ENCODE assay signal across 1 cellular context in the genomic region with DNA sequence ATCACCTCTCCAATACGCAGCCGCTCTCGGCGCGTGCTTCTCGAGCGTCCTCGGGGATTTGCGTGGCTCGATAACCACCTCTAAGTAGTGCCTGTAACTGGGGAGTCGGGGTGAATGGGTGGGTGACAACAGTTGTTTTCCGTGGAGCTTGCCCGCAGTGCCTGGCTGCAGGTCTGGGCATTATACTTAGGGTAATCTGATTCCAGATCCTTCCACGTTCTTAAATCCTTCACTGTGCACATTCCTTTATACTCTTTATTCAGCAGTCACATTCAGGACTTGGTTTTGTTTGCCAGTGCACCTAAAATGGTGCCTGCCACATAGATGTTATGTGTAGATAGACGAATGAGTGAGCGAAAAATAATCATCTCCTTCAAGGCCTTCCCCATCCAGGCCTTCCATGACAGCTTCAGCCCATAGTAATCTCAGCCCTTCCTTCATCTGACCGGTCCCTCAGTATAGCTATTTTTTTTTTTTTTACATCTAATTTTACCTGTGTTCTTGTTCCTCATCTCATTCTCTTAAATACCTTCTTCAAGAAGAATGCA.
TF ChIP-seq lines count a peak whose summit lies in the region.

No MANE protein-coding gene starts in this region.

TF ChIP-seq in A549, 52 proteins besides CTCF, POLR2A, EP300 and RAD21 (continued from another document):
- TF ChIP-seq HOXB5 (CRISPR knock-in tag; IDR thresholded peaks at IDR 0.05) (no peak), POLR2AphosphoS2 (conservative IDR thresholded peaks at IDR 0.05; ENCODE audit: low read length) (no peak), RNF2 (IDR thresholded peaks at IDR 0.05; ENCODE audit: borderline replicate concordance, low read depth) (no peak), BCL3 (IDR thresholded peaks at IDR 0.05) (no peak), PHF8 (IDR thresholded peaks at IDR 0.05; ENCODE audit: borderline replicate concordance, low read depth) (no peak), HES2 (IDR thresholded peaks at IDR 0.05) (no peak), CBX2 (IDR thresholded peaks at IDR 0.05; ENCODE audit: borderline replicate concordance, low read depth) (no peak), MYC (IDR thresholded peaks at IDR 0.05; ENCODE audit: borderline replicate concordance, low read length) (no peak), HMGXB4 (CRISPR knock-in tag; IDR thresholded peaks at IDR 0.05; ENCODE audit: borderline replicate concordance) (no peak), HEYL (CRISPR knock-in tag; IDR thresholded peaks at IDR 0.05) (no peak), RFX5 (IDR thresholded peaks at IDR 0.05) (no peak), CHD2 (IDR thresholded peaks at IDR 0.05; ENCODE audit: low read length, partially characterized antibody) (no peak)
